ENCODE assay signal across 10 cellular contexts in the genomic region with DNA sequence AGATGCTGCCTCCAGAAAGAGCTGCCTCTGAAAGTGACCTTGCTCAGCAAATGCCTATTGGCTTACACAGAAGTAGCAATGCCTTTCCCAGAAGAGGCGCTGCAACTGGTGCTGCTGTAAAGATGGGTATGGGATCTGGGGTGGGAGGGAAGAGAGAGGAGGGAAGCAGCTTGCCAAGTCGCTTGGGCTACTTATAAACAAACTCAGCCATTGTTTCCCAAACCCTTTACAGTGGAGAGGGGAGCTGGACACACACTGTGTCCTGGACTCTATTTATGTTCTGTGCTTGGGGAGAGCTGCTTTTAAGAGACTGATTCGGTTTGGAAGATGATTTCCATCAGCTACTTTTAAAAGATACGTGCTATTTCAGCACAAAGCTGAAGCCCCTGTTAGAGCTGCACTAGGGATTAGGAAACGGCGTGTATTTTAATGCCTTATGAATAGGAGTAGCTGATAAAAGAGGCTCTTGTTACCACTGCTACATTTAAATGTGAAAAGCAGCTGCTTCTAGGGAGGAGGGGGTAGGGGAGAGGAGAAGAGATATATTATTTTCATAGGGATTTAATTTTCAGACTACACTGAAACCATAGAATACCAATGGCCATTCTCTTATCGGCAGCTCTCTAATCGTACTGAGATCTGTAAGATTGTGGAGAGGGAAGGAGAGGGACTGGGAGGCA.
DNase-seq lines count a peak whose midpoint lies in the region; ATAC-seq and TF ChIP-seq lines count a peak whose summit lies in the region.
"Had no signal": no experiment of that assay in that cellular context is flagged by ENCODE, and none has a peak within 500 bp of the region (broad histone marks: within the 10 kb centered on the region; RNA-seq: fewer than 3 reads in every experiment).

No MANE protein-coding gene starts in this region.

- peak overlapping the region; percentile 74 for H3K4me3 Mint-ChIP-seq in neural progenitor cell
- H3K4me3 Mint-ChIP-seq: activated naive CD8-positive, alpha-beta T cell treated with anti-CD3 and anti-CD28 coated beads, Interleukin-2, amount 10 ng/mL, durations not matched to agents 7 days and 5 days; CD14-positive monocyte had no signal

- H3K27me3 ChIP-seq in BE2C = no peaks in the 10 kb centered on the region; the same call in none of the 2 replicates
- no peaks in the 10 kb centered on the region for H3K27me3 ChIP-seq in neural progenitor cell

- no peak overlapping the region for H3K4me3 ChIP-seq in BE2C (ENCODE audit: low read depth, low read length)
- H3K4me3 ChIP-seq in neural progenitor cell = peak overlapping the region; percentile 39

- no peak for ATAC-seq in HG03354 (IDR thresholded peaks at IDR 0.05; ENCODE audit: poor library complexity, severe bottlenecking, unreplicated experiment)
- ATAC-seq in GM19463 (IDR thresholded peaks at IDR 0.05; ENCODE audit: unreplicated experiment) = no peak

- H3K79me2 ChIP-seq in neural progenitor cell (ENCODE audit: low read depth) = no peaks in the 10 kb centered on the region

- peak overlapping the region; percentile 22 for H3K27ac ChIP-seq in neural progenitor cell

- no peak overlapping the region for H3K9ac ChIP-seq in neural progenitor cell

- H2AFZ ChIP-seq in neural progenitor cell (replicated peaks) = peak overlapping the region; percentile 88

- peaks cover 30% of the 10 kb centered on the region for H3K4me1 Mint-ChIP-seq in neural progenitor cell
- H3K4me1 Mint-ChIP-seq: activated naive CD8-positive, alpha-beta T cell treated with anti-CD3 and anti-CD28 coated beads, Interleukin-2, amount 10 ng/mL, durations not matched to agents 7 days and 5 days; CD14-positive monocyte had no signal

- H3K9me3 Mint-ChIP-seq in neural progenitor cell = no peaks in the 10 kb centered on the region
- H3K9me3 Mint-ChIP-seq: activated naive CD8-positive, alpha-beta T cell treated with anti-CD3 and anti-CD28 coated beads, Interleukin-2, amount 10 ng/mL, durations not matched to agents 7 days and 5 days; CD14-positive monocyte had no signal

- no peaks in the 10 kb centered on the region for H3K36me3 ChIP-seq in BE2C
- H3K36me3 ChIP-seq in neural progenitor cell = no peaks in the 10 kb centered on the region

- peaks cover 4% of the 10 kb centered on the region for H3K27me3 Mint-ChIP-seq in neural progenitor cell (ENCODE audit: insufficient read depth, low read depth)

- peaks cover 20% of the 10 kb centered on the region for H3F3A ChIP-seq in neural progenitor cell (ENCODE audit: low read depth)

- peak; percentile 19 for DNase-seq in BE2C
- peak; percentile 91 for DNase-seq in NCI-H526 treated with DMSO at 0.1 percent for 48 hours (lab: John Stamatoyannopoulos, UW)
- DNase-seq in fibroblast of the conjunctiva (ENCODE audit: low read depth) = peak; percentile 14
- DNase-seq in neural progenitor cell (ENCODE audit: low spot score) = peak; percentile 81
- DNase-seq in NOMO-1 treated with dmso at 0.1 percent for 144 hours (lab: John Stamatoyannopoulos, UW; ENCODE audit: unreplicated experiment) = no peak
- no peak for DNase-seq in NK-92 treated with Interleukin-12 subunit alpha and Interleukin-12 subunit beta, amount 100 ng/mL, for 24 hours (lab: John Stamatoyannopoulos, UW)
- DNase-seq: activated naive CD8-positive, alpha-beta T cell treated with anti-CD3 and anti-CD28 coated beads, Interleukin-2, amount 10 ng/mL, durations not matched to agents 7 days and 5 days had no signal

- H3K4me1 ChIP-seq in BE2C (no peaks in the 10 kb centered on the region), neural progenitor cell (peaks cover 24% of the 10 kb centered on the region)

- peak overlapping the region; percentile 74 for H3K4me2 ChIP-seq in neural progenitor cell

- TF ChIP-seq CTCF in BE2C (IDR thresholded peaks at IDR 0.05; ENCODE audit: low read depth, low read length) (no peak), neural progenitor cell (IDR thresholded peaks at IDR 0.05) (peak; percentile 38)

- H3K36me3 Mint-ChIP-seq in neural progenitor cell = no peaks in the 10 kb centered on the region
- H3K36me3 Mint-ChIP-seq: activated naive CD8-positive, alpha-beta T cell treated with anti-CD3 and anti-CD28 coated beads, Interleukin-2, amount 10 ng/mL, durations not matched to agents 7 days and 5 days; CD14-positive monocyte had no signal

- H3K9me3 ChIP-seq in BE2C (no peaks in the 10 kb centered on the region), neural progenitor cell (ENCODE audit: low read depth) (no peaks in the 10 kb centered on the region)

- H3K27ac Mint-ChIP-seq in neural progenitor cell = peak overlapping the region; percentile 92
- H3K27ac Mint-ChIP-seq: activated naive CD8-positive, alpha-beta T cell treated with anti-CD3 and anti-CD28 coated beads, Interleukin-2, amount 10 ng/mL, durations not matched to agents 7 days and 5 days; CD14-positive monocyte had no signal

- H4K20me1 ChIP-seq in neural progenitor cell (ENCODE audit: low read depth) = no peaks in the 10 kb centered on the region

Comparison
In these comparisons a context has a peak if more than half of its experiments do, and no peak if none do; other contexts are left out.
1. DNase-seq: peak in BE2C (single experiment), NCI-H526 treated with DMSO at 0.1 percent for 48 hours (single experiment), fibroblast of the conjunctiva (single experiment) and neural progenitor cell (single experiment); none in NOMO-1 treated with dmso at 0.1 percent for 144 hours (single experiment) and NK-92 treated with Interleukin-12 subunit alpha and Interleukin-12 subunit beta, amount 100 ng/mL, for 24 hours (single experiment).